12 cellular contexts compared by ENCODE assay signal in genomic region chr2:225894240-225894980, GRCh38.
A peak's percentile ranks its signal among the peaks of the same experiment; 100 is the strongest.
DNase-seq lines count a peak whose midpoint lies in the region; ATAC-seq, FAIRE-seq and TF ChIP-seq lines count a peak whose summit lies in the region.
"Had no signal": no experiment of that assay in that cellular context is flagged by ENCODE, and none has a peak within 500 bp of the region (broad histone marks: within the 10 kb centered on the region; RNA-seq: fewer than 3 reads in every experiment).

No MANE protein-coding gene starts in this region.

- H3K4ac ChIP-seq in IMR-90 (ENCODE audit: low read depth, low read length): peak overlapping the region; percentile 71; the same call in 1 of the 2 replicates

- no peak overlapping the region for H3K4me3 ChIP-seq in AG04450 (ENCODE audit: low read depth, low read length)
- H3K4me3 ChIP-seq in IMR-90 (ENCODE audit: insufficient read depth, low read depth, low read length): peak overlapping the region; percentile 6; the same call in 1 of the 2 replicates
- no peak overlapping the region for H3K4me3 ChIP-seq in bronchial epithelial cell (ENCODE audit: low read depth, low read length)
- no peak overlapping the region for H3K4me3 ChIP-seq in small intestine (ENCODE audit: low read depth in 1 of 2, low read length in 2 of 2)
- H3K4me3 ChIP-seq: skin epidermis had no signal

- peak overlapping the region; percentile 54; the same call in 1 of the 2 replicates for H3K14ac ChIP-seq in IMR-90 (replicated peaks; ENCODE audit: low read depth, low read length)

- CTCF ChIA-PET in AG04450 (lab: Charles Lee): interaction anchor here (0.7 to 2.0 kb wide), 2 partner anchors 225 to 903 kb away, joined by 3 to 5 read pairs; no protein-coding TSS in a partner anchor
- CTCF ChIA-PET in IMR-90 (lab: Yijun Ruan, JAX): interaction anchor here (0.6 to 0.8 kb wide), 2 partner anchors 763 to 908 kb away, joined by 3 to 4 read pairs; no protein-coding TSS in a partner anchor

- no peak overlapping the region; the same call in 1 of the 2 replicates for H2AK5ac ChIP-seq in IMR-90 (ENCODE audit: low read depth, low read length)

- peak; percentile 97 for ATAC-seq in IMR-90 (ENCODE audit: low read depth)
- ATAC-seq in HG02678 (IDR thresholded peaks at IDR 0.05; ENCODE audit: unreplicated experiment): no peak
- ATAC-seq in GM21737 (IDR thresholded peaks at IDR 0.05; ENCODE audit: unreplicated experiment): no peak

- H2BK5ac ChIP-seq in IMR-90 (ENCODE audit: low read depth, low read length, poor library complexity, severe bottlenecking): peak overlapping the region; percentile 68

- H4K20me1 ChIP-seq in IMR-90 (ENCODE audit: insufficient read depth, low read length): no peaks in the 10 kb centered on the region

- dilution Hi-C loops in IMR-90 (cut with HindIII; ENCODE audit: low sequenced_read_pairs, unreplicated experiment): no loop called here

- H3K4me2 ChIP-seq in IMR-90 (ENCODE audit: low read depth, low read length): peak overlapping the region; percentile 91

- H2AK9ac ChIP-seq in IMR-90 (replicated peaks; ENCODE audit: low read depth, low read length, poor library complexity): no peak overlapping the region

- peak overlapping the region; percentile 38; the same call in 1 of the 2 replicates for H3K9ac ChIP-seq in IMR-90 (ENCODE audit: low read depth, low read length)

- H3K4me1 ChIP-seq in IMR-90 (ENCODE audit: control insufficient read depth, insufficient read depth, low read length) (peaks cover 10% of the 10 kb centered on the region), small intestine (ENCODE audit: control insufficient read depth in 2 of 2, insufficient read depth in 1 of 2, low read depth in 1 of 2, low read length in 1 of 2) (no peaks in the 10 kb centered on the region)

- H3K36me3 ChIP-seq in IMR-90 (ENCODE audit: control insufficient read depth, insufficient read depth, low read length) (no peaks in the 10 kb centered on the region), bronchial epithelial cell (ENCODE audit: control insufficient read depth, insufficient read depth, low read length) (no peaks in the 10 kb centered on the region), small intestine (ENCODE audit: control insufficient read depth in 2 of 2, insufficient read depth in 2 of 2, low read length in 2 of 2) (no peaks in the 10 kb centered on the region)

- peak overlapping the region; percentile 86 for H2BK20ac ChIP-seq in IMR-90 (ENCODE audit: low read depth, low read length)

- H3K9me1 ChIP-seq in IMR-90 (ENCODE audit: insufficient read depth, low read length): 0 out of 2 replicates have a peak, but pooled peaks cover 3% of the 10 kb centered on the region

- H2BK15ac ChIP-seq in IMR-90 (ENCODE audit: low read depth, low read length): peak overlapping the region; percentile 93; the same call in 2 of the 3 replicates

- H4K8ac ChIP-seq in IMR-90 (ENCODE audit: low read depth in 2 of 2, low read length in 2 of 2): peak overlapping the region in 1 of 2 experiments; percentile 89; a peak in 2 of 4 replicates

- WGBS in IMR-90 (ENCODE audit: extremely low coverage in 2 of 2, insufficient read length in 1 of 2), 2 experiments: no CpG with 5 or more reads among the region's 4 CpGs
- 34 to 56% (median 41%) methylated on average over 4 of the region's 4 CpGs for WGBS in small intestine, 3 donors

- H3K9me3 ChIP-seq in AG04450 (ENCODE audit: control insufficient read depth, insufficient read depth, low read length) (no peaks in the 10 kb centered on the region), IMR-90 (ENCODE audit: control insufficient read depth, insufficient read depth, low read length) (no peaks in the 10 kb centered on the region), small intestine (ENCODE audit: control insufficient read depth, low read depth) (no peaks in the 10 kb centered on the region)

- POLR2A ChIA-PET in AG04450 (lab: Yijun Ruan, JAX) (no interaction called here), IMR-90 (lab: Charles Lee; ENCODE audit: unreplicated experiment) (no interaction called here)

- H3K18ac ChIP-seq in IMR-90 (ENCODE audit: low read depth, low read length): peak overlapping the region; percentile 93

- intact Hi-C loops in IMR-90 (cut with micrococcal nuclease): loop anchor here (2.0 to 5.0 kb wide), 2 partner anchors 138 to 220 kb away; no protein-coding TSS in a partner anchor

- H4K5ac ChIP-seq in IMR-90 (ENCODE audit: low read depth, low read length): peak overlapping the region; percentile 83

- no peak overlapping the region; the same call in 1 of the 2 replicates for H3K23ac ChIP-seq in IMR-90 (ENCODE audit: low read depth, low read length)

- no peaks in the 10 kb centered on the region for H3K27me3 ChIP-seq in AG04450 (ENCODE audit: control insufficient read depth, insufficient read depth, low read length)
- H3K27me3 ChIP-seq in IMR-90 (ENCODE audit: control insufficient read depth, insufficient read depth, low read length): no peaks in the 10 kb centered on the region
- no peaks in the 10 kb centered on the region for H3K27me3 ChIP-seq in bronchial epithelial cell (ENCODE audit: control insufficient read depth, insufficient read depth, low read length)
- no peaks in the 10 kb centered on the region for H3K27me3 ChIP-seq in small intestine (ENCODE audit: control insufficient read depth in 2 of 2, insufficient read depth in 2 of 2, low read length in 2 of 2)

- no peaks in the 10 kb centered on the region for H3K79me1 ChIP-seq in IMR-90 (ENCODE audit: low read depth in 1 of 2, low read length in 2 of 2)

- FAIRE-seq in bronchial epithelial cell (lab: Jason Lieb, UNC): no peak
- FAIRE-seq in small intestine (lab: Jason Lieb, UNC): no peak
- FAIRE-seq: TTC549 had no signal

- TF ChIP-seq RAD21 in IMR-90 (IDR thresholded peaks at IDR 0.05; ENCODE audit: low read length): no peak

- TF ChIP-seq POLR2A in IMR-90 (IDR thresholded peaks at IDR 0.05; ENCODE audit: low read depth, low read length): no peak

- H2BK120ac ChIP-seq in IMR-90 (ENCODE audit: low read depth, low read length): peak overlapping the region; percentile 89

- H2AFZ ChIP-seq in IMR-90 (replicated peaks; ENCODE audit: low read length, poor library complexity): no peak overlapping the region

- peak overlapping the region; percentile 85 for H4K91ac ChIP-seq in IMR-90 (ENCODE audit: insufficient read depth, low read depth, low read length)

- BruUV-seq in IMR-90 (replicated peaks; lab: Mats Ljungman, UMichigan): no TSS peak

- TF ChIP-seq CTCF in AG04450 (IDR thresholded peaks at IDR 0.05; ENCODE audit: low read depth, low read length): no peak
- TF ChIP-seq CTCF in IMR-90 (conservative IDR thresholded peaks at IDR 0.05; ENCODE audit: low read depth, low read length): no peak
- TF ChIP-seq CTCF in bronchial epithelial cell (IDR thresholded peaks at IDR 0.05; ENCODE audit: insufficient read depth, low read length, severe bottlenecking): no peak

- no peak overlapping the region for H3K27ac ChIP-seq in AG04450 (ENCODE audit: low read depth, low read length)
- H3K27ac ChIP-seq in IMR-90 (ENCODE audit: insufficient read depth, low read length): peak overlapping the region; percentile 12; the same call in 1 of the 2 replicates
- no peak overlapping the region for H3K27ac ChIP-seq in small intestine (ENCODE audit: low read depth in 1 of 2, low read length in 1 of 2)

- no peak overlapping the region for H3K56ac ChIP-seq in IMR-90 (ENCODE audit: extremely low read depth, insufficient read depth, low read length)

- in situ Hi-C loops in IMR-90 (cut with MboI; ENCODE audit: low sequenced_read_pairs): loop anchor here (25.0 kb wide), 1 partner anchor 293 kb away; no protein-coding TSS in a partner anchor

- peak; percentile 36 for DNase-seq in AG04450 (ENCODE audit: low read depth, low spot score)
- DNase-seq in IMR-90: peak; percentile 78
- DNase-seq in bronchial epithelial cell (ENCODE audit: low read depth): peak; percentile 83
- peak; percentile 5 for DNase-seq in left kidney (ENCODE audit: low read depth, low spot score)
- DNase-seq in small intestine: no peak
- DNase-seq in activated T-cell treated with anti-CD3 and anti-CD28 coated beads for 4 hours: no peak
- DNase-seq: cerebellar nuclear complex, midbrain had no signal

TF ChIP-seq in IMR-90, 13 proteins besides CTCF, POLR2A, EP300 and RAD21:
- no peak for TF ChIP-seq ELK1 (IDR thresholded peaks at IDR 0.05; ENCODE audit: borderline replicate concordance, low read depth, low read length)
- TF ChIP-seq RFX5 (IDR thresholded peaks at IDR 0.05; ENCODE audit: low read depth, low read length): no peak
- TF ChIP-seq CEBPB (IDR thresholded peaks at IDR 0.05; ENCODE audit: low read depth, low read length): no peak
- TF ChIP-seq CHD1 (IDR thresholded peaks at IDR 0.05; ENCODE audit: low read depth, low read length): no peak
- no peak for TF ChIP-seq RCOR1 (IDR thresholded peaks at IDR 0.05; ENCODE audit: insufficient replicate concordance, low read length)
- TF ChIP-seq MXI1 (IDR thresholded peaks at IDR 0.05; ENCODE audit: borderline replicate concordance, low read depth, low read length): no peak
- TF ChIP-seq MAFK (IDR thresholded peaks at IDR 0.05; ENCODE audit: low read depth, low read length): peak; percentile 92

Comparison
In these comparisons a context has a peak if more than half of its experiments do, and no peak if none do; other contexts are left out.
1. DNase-seq: peak in AG04450 (single experiment), IMR-90 (single experiment), bronchial epithelial cell (single experiment) and left kidney (single experiment); none in small intestine (single experiment) and activated T-cell treated with anti-CD3 and anti-CD28 coated beads for 4 hours (single experiment).